ENCODE assay signal across 1 cellular context in the genomic region with DNA sequence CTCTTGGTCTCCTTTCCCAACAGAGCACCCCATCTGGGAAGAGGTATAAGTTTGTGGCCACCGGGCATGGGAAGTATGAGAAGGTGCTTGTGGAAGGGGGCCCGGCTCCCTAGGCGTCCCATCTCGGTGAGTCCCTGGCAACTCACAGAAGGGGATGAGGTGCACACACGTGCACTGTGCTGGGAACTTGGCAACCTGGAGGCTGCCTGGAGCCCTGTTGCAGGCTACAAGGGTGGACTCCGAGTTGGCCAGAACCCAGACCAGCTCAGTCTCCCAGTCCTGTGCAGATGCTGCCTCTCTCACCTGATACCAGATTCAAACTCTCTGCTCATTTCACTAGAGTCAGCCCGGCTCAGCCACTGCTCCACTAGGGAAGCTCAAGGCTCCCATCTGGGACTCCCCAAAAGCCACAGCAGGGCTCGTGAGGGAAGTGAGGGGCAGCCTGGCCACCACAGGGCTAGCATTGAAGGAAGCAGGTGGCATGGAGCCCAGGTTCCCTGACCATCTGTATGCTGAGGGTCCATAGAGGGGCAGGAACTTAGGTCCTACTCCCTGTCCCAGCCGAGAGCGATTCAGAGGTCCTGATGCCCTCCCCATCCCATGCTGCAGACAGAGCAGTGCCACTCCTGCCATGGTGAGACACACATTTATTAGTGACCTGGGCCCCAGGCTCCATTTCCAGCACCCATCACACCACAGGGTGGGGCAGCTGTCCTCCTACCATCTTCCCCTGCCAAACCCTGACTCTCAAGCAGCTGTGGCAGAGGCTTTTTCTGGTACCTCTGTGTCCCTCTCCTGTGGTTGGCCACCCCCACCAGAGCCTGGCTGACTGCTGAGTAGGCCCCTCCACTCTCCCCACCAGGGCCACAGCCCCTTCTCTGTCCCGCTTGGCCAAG.
TF ChIP-seq lines count a peak whose summit lies in the region.

No MANE protein-coding gene starts in this region.

TF ChIP-seq in GM12878, 131 proteins besides CTCF, POLR2A, EP300 and RAD21:
- TF ChIP-seq RUNX3 (IDR thresholded peaks at IDR 0.05; ENCODE audit: low read length) (no peak), BHLHE40 (IDR thresholded peaks at IDR 0.05; ENCODE audit: borderline replicate concordance in 1 of 2, low read depth in 2 of 2, low read length in 1 of 2) (no peak), ZNF207 (IDR thresholded peaks at IDR 0.05; ENCODE audit: borderline replicate concordance) (no peak), SPI1 (IDR thresholded peaks at IDR 0.05; ENCODE audit: borderline replicate concordance, insufficient read depth, low read depth, low read length) (no peak), PML (IDR thresholded peaks at IDR 0.05; ENCODE audit: low read length) (no peak), ZNF622 (IDR thresholded peaks at IDR 0.05) (no peak), TAF1 (IDR thresholded peaks at IDR 0.05; ENCODE audit: borderline replicate concordance, low read depth, low read length) (no peak), NFIC (IDR thresholded peaks at IDR 0.05; ENCODE audit: low read depth, low read length) (no peak), RELA (IDR thresholded peaks at IDR 0.05; ENCODE audit: borderline replicate concordance, partially characterized antibody) (no peak), CBX3 (IDR thresholded peaks at IDR 0.05; ENCODE audit: borderline replicate concordance, low read depth) (no peak), MXI1 (IDR thresholded peaks at IDR 0.05; ENCODE audit: low read depth, low read length) (no peak), PAX5 (IDR thresholded peaks at IDR 0.05; ENCODE audit: borderline replicate concordance, low read depth, low read length) (no peak)
- TF ChIP-seq, protein P1, sequence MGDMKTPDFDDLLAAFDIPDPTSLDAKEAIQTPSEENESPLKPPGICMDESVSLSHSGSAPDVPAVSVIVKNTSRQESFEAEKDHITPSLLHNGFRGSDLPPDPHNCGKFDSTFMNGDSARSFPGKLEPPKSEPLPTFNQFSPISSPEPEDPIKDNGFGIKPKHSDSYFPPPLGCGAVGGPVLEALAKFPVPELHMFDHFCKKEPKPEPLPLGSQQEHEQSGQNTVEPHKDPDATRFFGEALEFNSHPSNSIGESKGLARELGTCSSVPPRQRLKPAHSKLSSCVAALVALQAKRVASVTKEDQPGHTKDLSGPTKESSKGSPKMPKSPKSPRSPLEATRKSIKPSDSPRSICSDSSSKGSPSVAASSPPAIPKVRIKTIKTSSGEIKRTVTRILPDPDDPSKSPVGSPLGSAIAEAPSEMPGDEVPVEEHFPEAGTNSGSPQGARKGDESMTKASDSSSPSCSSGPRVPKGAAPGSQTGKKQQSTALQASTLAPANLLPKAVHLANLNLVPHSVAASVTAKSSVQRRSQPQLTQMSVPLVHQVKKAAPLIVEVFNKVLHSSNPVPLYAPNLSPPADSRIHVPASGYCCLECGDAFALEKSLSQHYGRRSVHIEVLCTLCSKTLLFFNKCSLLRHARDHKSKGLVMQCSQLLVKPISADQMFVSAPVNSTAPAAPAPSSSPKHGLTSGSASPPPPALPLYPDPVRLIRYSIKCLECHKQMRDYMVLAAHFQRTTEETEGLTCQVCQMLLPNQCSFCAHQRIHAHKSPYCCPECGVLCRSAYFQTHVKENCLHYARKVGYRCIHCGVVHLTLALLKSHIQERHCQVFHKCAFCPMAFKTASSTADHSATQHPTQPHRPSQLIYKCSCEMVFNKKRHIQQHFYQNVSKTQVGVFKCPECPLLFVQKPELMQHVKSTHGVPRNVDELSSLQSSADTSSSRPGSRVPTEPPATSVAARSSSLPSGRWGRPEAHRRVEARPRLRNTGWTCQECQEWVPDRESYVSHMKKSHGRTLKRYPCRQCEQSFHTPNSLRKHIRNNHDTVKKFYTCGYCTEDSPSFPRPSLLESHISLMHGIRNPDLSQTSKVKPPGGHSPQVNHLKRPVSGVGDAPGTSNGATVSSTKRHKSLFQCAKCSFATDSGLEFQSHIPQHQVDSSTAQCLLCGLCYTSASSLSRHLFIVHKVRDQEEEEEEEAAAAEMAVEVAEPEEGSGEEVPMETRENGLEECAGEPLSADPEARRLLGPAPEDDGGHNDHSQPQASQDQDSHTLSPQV (IDR thresholded peaks at IDR 0.05) = no peak
